ENCODE assay signal across 24 cellular contexts in the genomic region with DNA sequence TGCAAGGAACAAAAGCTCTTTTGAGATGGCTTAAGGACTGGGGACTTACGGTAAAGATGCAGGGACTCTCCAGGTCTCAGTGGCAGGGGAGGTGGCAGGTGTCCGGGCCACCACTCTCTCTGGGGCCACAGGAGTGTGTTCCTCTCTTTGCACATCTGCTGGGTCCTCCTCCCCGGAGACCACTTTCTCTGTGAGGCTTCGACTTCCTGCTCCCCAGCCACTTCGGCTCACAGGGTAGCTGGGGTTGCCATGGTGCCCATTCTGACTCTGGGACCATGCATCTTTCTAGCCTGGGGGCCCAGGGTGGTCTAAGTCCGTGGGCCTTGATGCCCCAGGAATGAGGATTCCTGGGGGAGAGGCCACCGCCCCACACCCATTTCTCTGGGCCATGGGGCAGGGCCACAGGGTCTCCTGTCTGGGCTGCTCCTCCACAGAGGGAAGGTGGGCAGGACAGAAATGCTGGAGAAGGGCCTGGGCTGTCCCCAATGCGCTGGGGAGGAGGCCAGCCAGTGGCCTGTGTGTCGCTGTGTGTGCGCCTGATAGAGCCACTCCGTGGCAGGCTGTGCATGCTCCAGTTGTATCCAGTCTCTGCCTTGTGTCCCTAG. TPM values are rescaled to one million over a fixed set of nuclear protein-coding genes. Genes with fewer than 3 reads are reported as not detected.
DNase-seq lines count a peak whose midpoint lies in the region; ATAC-seq, FAIRE-seq and TF ChIP-seq lines count a peak whose summit lies in the region.
"Had no signal": no experiment of that assay in that cellular context is flagged by ENCODE, and none has a peak within 500 bp of the region (broad histone marks: within the 10 kb centered on the region; RNA-seq: fewer than 3 reads in every experiment).

No MANE protein-coding gene starts in this region.

- H3K9me3 ChIP-seq in Panc1 (ENCODE audit: control insufficient read depth, insufficient read depth, low read depth, low read length) = no peaks in the 10 kb centered on the region
- H3K9me3 ChIP-seq in kidney (ENCODE audit: control insufficient read depth in 1 of 2, low read length in 2 of 2) = no peaks in the 10 kb centered on the region
- H3K9me3 ChIP-seq: MG63 had no signal

- TF ChIP-seq CTCF in Panc1 (IDR thresholded peaks at IDR 0.05) = no peak
- no peak for TF ChIP-seq CTCF in kidney (IDR thresholded peaks at IDR 0.05; ENCODE audit: borderline replicate concordance, extremely low read depth, insufficient read depth)
- no peak for TF ChIP-seq CTCF in GM10248 (IDR thresholded peaks at IDR 0.05; ENCODE audit: control extremely low read depth, extremely low read depth, low read depth, missing control alignments)

- H3K36me3 ChIP-seq in Panc1 (ENCODE audit: control insufficient read depth, insufficient read depth, low read length) (no peaks in the 10 kb centered on the region), kidney (ENCODE audit: control insufficient read depth in 1 of 2, insufficient read depth in 2 of 2, low read length in 2 of 2) (peaks cover 3 to 5% of the 10 kb centered on the region in 2 donors)
- H3K36me3 ChIP-seq: MG63 had no signal

- peaks cover 19 to 21% of the 10 kb centered on the region in 2 donors for H3K4me1 Mint-ChIP-seq in stimulated activated naive B cell treated with anti-CD40 and anti-IgM and Interleukin-4, amounts not matched to agents 10 μg/mL and 1 μg/mL and 100 μg/mL, for 72 hours
- H3K4me1 Mint-ChIP-seq in activated T-helper 17 cell treated with anti-CD3 and anti-CD28 coated beads, Interleukin-2, amount 50 U/mL, for 72 hours = peaks cover 33% of the 10 kb centered on the region

- H3K4me3 ChIP-seq in Panc1 (ENCODE audit: low read depth in 2 of 2, low read length in 2 of 2) (no peak overlapping the region), kidney (ENCODE audit: low read length in 2 of 2) (no peak overlapping the region)
- H3K4me3 ChIP-seq: MG63 had no signal

- H3K9me3 Mint-ChIP-seq in stimulated activated naive B cell treated with anti-CD40 and anti-IgM and Interleukin-4, amounts not matched to agents 10 μg/mL and 1 μg/mL and 100 μg/mL, for 72 hours = no peaks in the 10 kb centered on the region
- no peaks in the 10 kb centered on the region for H3K9me3 Mint-ChIP-seq in activated T-helper 17 cell treated with anti-CD3 and anti-CD28 coated beads, Interleukin-2, amount 50 U/mL, for 72 hours
- H3K9me3 Mint-ChIP-seq: CD8-positive, alpha-beta memory T cell had no signal

- POLR2A ChIA-PET in Panc1 (lab: Charles Lee) = no interaction called here
- POLR2A ChIA-PET in GM10248 (lab: Yijun Ruan, JAX) = no interaction called here

- H3K27ac Mint-ChIP-seq in stimulated activated naive B cell treated with anti-CD40 and anti-IgM and Interleukin-4, amounts not matched to agents 10 μg/mL and 1 μg/mL and 100 μg/mL, for 72 hours = no peak overlapping the region
- no peak overlapping the region for H3K27ac Mint-ChIP-seq in activated T-helper 17 cell treated with anti-CD3 and anti-CD28 coated beads, Interleukin-2, amount 50 U/mL, for 72 hours

- CTCF ChIA-PET in Panc1 (lab: Charles Lee) (no interaction called here), GM10248 (lab: Yijun Ruan, JAX) (interaction anchor here (3.7 kb wide), 1 partner anchor 7 kb away, joined by 15 read pairs; no protein-coding TSS in a partner anchor)

- DNase-seq in NCI-H1436 (lab: John Stamatoyannopoulos, UW) (peak; percentile 19), NCI-H1436 treated with DMSO at 0.1 percent for 48 hours (lab: John Stamatoyannopoulos, UW) (no peak), Panc1 (ENCODE audit: low read depth, low spot score) (no peak), kidney (peak; percentile 29), GM10248 (ENCODE audit: extremely low spot score) (no peak), SHP77 treated with DMSO at 0.1 percent for 48 hours (lab: John Stamatoyannopoulos, UW) (no peak)
- no peak for DNase-seq in stimulated activated naive B cell treated with anti-CD40 and anti-IgM and Interleukin-4, amounts not matched to agents 10 μg/mL and 1 μg/mL and 100 μg/mL, for 72 hours
- DNase-seq: ACHN; CD8-positive, alpha-beta memory T cell; GOT3; MG63; NCI-H1092; NCI-H146; NCI-H2029; NCI-H2171; NCI-H345; NCI-H524; NCI-H774 had no signal

- H3K9ac ChIP-seq in kidney (ENCODE audit: low read length in 2 of 2) = no peak overlapping the region

- no peak overlapping the region for H3K4me3 Mint-ChIP-seq in stimulated activated naive B cell treated with anti-CD40 and anti-IgM and Interleukin-4, amounts not matched to agents 10 μg/mL and 1 μg/mL and 100 μg/mL, for 72 hours
- no peak overlapping the region for H3K4me3 Mint-ChIP-seq in activated T-helper 17 cell treated with anti-CD3 and anti-CD28 coated beads, Interleukin-2, amount 50 U/mL, for 72 hours

- no TSS peak for BruUV-seq in Panc1 (replicated peaks; lab: Mats Ljungman, UMichigan)

- intact Hi-C loops in Panc1 (cut with micrococcal nuclease; ENCODE audit: unreplicated experiment) (no loop called here), kidney (cut with DNase I) (no loop called here)

- H3K4me1 ChIP-seq in Panc1 (ENCODE audit: control insufficient read depth, insufficient read depth, low read length) (no peaks in the 10 kb centered on the region), kidney (ENCODE audit: control insufficient read depth in 1 of 2, insufficient read depth in 1 of 2, low read depth in 1 of 2, low read length in 2 of 2) (peaks cover 0 to 3% of the 10 kb centered on the region in 2 donors)

- H3K36me3 Mint-ChIP-seq in stimulated activated naive B cell treated with anti-CD40 and anti-IgM and Interleukin-4, amounts not matched to agents 10 μg/mL and 1 μg/mL and 100 μg/mL, for 72 hours = peaks cover 7 to 21% of the 10 kb centered on the region in 2 donors
- peaks cover 14% of the 10 kb centered on the region for H3K36me3 Mint-ChIP-seq in activated T-helper 17 cell treated with anti-CD3 and anti-CD28 coated beads, Interleukin-2, amount 50 U/mL, for 72 hours (ENCODE audit: low read depth)

- H3K27me3 Mint-ChIP-seq in stimulated activated naive B cell treated with anti-CD40 and anti-IgM and Interleukin-4, amounts not matched to agents 10 μg/mL and 1 μg/mL and 100 μg/mL, for 72 hours = peaks cover 0 to 17% of the 10 kb centered on the region in 2 donors
- peaks cover 5% of the 10 kb centered on the region for H3K27me3 Mint-ChIP-seq in activated T-helper 17 cell treated with anti-CD3 and anti-CD28 coated beads, Interleukin-2, amount 50 U/mL, for 72 hours

- H3K27ac ChIP-seq in Panc1 (ENCODE audit: low read length) = no peak overlapping the region
- H3K27ac ChIP-seq in kidney (ENCODE audit: low read depth in 2 of 2, low read length in 2 of 2) = no peak overlapping the region
- H3K27ac ChIP-seq: 22Rv1, C4-2B had no signal

- 0 out of 2 replicates have a peak, but pooled peaks have one; percentile 37 for ATAC-seq in Panc1
- ATAC-seq in stimulated activated naive B cell treated with anti-CD40 and anti-IgM and Interleukin-4, amounts not matched to agents 10 μg/mL and 1 μg/mL and 100 μg/mL, for 72 hours (replicated peaks) = peak; percentile 35 to 36
- ATAC-seq in activated T-helper 17 cell treated with anti-CD3 and anti-CD28 coated beads, Interleukin-2, amount 50 U/mL, for 72 hours (replicated peaks) = no peak

- FAIRE-seq in kidney (lab: Jason Lieb, UNC) = no peak
- FAIRE-seq: G401.6, GM18507, RCC 7860 had no signal

- H3K27me3 ChIP-seq in Panc1 (ENCODE audit: control insufficient read depth, insufficient read depth, low read length) = 0 out of 2 replicates have a peak, but pooled peaks cover 4% of the 10 kb centered on the region
- H3K27me3 ChIP-seq: MG63 had no signal

- in situ Hi-C loops in Panc1 (cut with HindIII; ENCODE audit: low pct_unique_long_range_greater_than_20kb, low sequenced_read_pairs) = no loop called here

RNA-seq across cellular contexts. Expression of a gene that starts 38.5 kb away (rescaled TPM):
- total RNA-seq in Panc1 (2021; ENCODE audit: unreplicated experiment) = 53.7 TPM
- polyA plus RNA-seq in Panc1 (2012; ENCODE audit: insufficient read length) = 77.2 TPM
- 41.4 TPM for total RNA-seq in kidney
- 39.3 TPM for polyA plus RNA-seq in kidney (ENCODE audit: insufficient read depth, low read depth, low replicate concordance)
- 10 to 100 TPM; 19.2 to 19.4 TPM for total RNA-seq in activated T-helper 17 cell treated with anti-CD3 and anti-CD28 coated beads, Interleukin-2, amount 50 U/mL, for 72 hours

RNA-seq across cellular contexts. Expression of a gene that starts 38.9 kb away (rescaled TPM):
- total RNA-seq in Panc1 (2021; ENCODE audit: unreplicated experiment) = 115 TPM
- polyA plus RNA-seq in Panc1 (2012; ENCODE audit: insufficient read length) = 57.7 TPM
- 104 TPM for total RNA-seq in kidney
- 44.9 TPM for polyA plus RNA-seq in kidney (ENCODE audit: insufficient read depth, low read depth, low replicate concordance)
- 10 to 100 TPM; 35.6 to 48.3 TPM for total RNA-seq in activated T-helper 17 cell treated with anti-CD3 and anti-CD28 coated beads, Interleukin-2, amount 50 U/mL, for 72 hours

Comparison
In these comparisons a context has a peak if more than half of its experiments do, and no peak if none do; other contexts are left out.
1. DNase-seq: peak in NCI-H1436 (single experiment) and kidney (single experiment); none in NCI-H1436 treated with DMSO at 0.1 percent for 48 hours (single experiment), Panc1 (single experiment), stimulated activated naive B cell treated with anti-CD40 and anti-IgM and Interleukin-4, amounts not matched to agents 10 μg/mL and 1 μg/mL and 100 μg/mL, for 72 hours (single experiment), GM10248 (single experiment) and SHP77 treated with DMSO at 0.1 percent for 48 hours (single experiment).